ENCODE assay signal across 20 cellular contexts in genomic region chr1:245124644-245125043, GRCh38. TPM values are rescaled to one million over a fixed set of nuclear protein-coding genes. Genes with fewer than 3 reads are reported as not detected.
"Had no signal": no experiment of that assay in that cellular context is flagged by ENCODE, and none has a peak within 500 bp of the region (broad histone marks: within the 10 kb centered on the region; RNA-seq: fewer than 3 reads in every experiment).

No MANE protein-coding gene starts in this region.

- H3K9me3 ChIP-seq: esophagus muscularis mucosa, gastrocnemius medialis, mucosa of descending colon, neutrophil, psoas muscle, right lobe of liver, stomach, thoracic aorta, transverse colon had no signal

- FAIRE-seq: urothelium cell line had no signal

- H3K4me3 ChIP-seq: esophagus muscularis mucosa, gastrocnemius medialis, mucosa of descending colon, psoas muscle, right lobe of liver, stomach, thoracic aorta, transverse colon had no signal

- H3K27me3 ChIP-seq: right lobe of liver had no signal

- ATAC-seq: effector memory CD8-positive, alpha-beta T cell; gastrocnemius medialis; left colon; mucosa of descending colon; naive thymus-derived CD8-positive, alpha-beta T cell; psoas muscle; right lobe of liver had no signal

- H3K36me3 ChIP-seq: neutrophil, right lobe of liver, thoracic aorta, transverse colon had no signal

- H3K27ac ChIP-seq: epithelial cell of prostate, esophagus muscularis mucosa, gastrocnemius medialis, neutrophil, psoas muscle, right lobe of liver, stomach, thoracic aorta, transverse colon had no signal

- H3K4me1 ChIP-seq: gastrocnemius medialis, psoas muscle, right lobe of liver, transverse colon had no signal

- DNase-seq: effector memory CD8-positive, alpha-beta T cell; gastrocnemius medialis; glutamatergic neuron; left colon; mammary epithelial cell; mucosa of descending colon; naive thymus-derived CD8-positive, alpha-beta T cell; psoas muscle; retina; right lobe of liver; stimulated activated CD4-positive, alpha-beta T cell treated with anti-CD3 and anti-CD28 coated beads, Interleukin-2, amount 100 ng/mL, for 24 hours; stimulated activated naive CD4-positive, alpha-beta T cell; stomach; substantia nigra; transverse colon had no signal

RNA-seq across cellular contexts. Expression of gene KIF26B, which starts 30.1 kb away (rescaled TPM):
- polyA plus RNA-seq: naive thymus-derived CD8-positive, alpha-beta T cell had no signal
